8 cellular contexts compared by ENCODE assay signal in genomic region chr7:43646603-43647313, GRCh38.
DNase-seq lines count a peak whose midpoint lies in the region; ATAC-seq and TF ChIP-seq lines count a peak whose summit lies in the region.

No MANE protein-coding gene starts in this region.

- no peak overlapping the region for H3K23ac ChIP-seq in neuronal stem cell (ENCODE audit: low read depth, low read length, poor library complexity)

- no TSS peak for BruUV-seq in OCI-LY7 (replicated peaks; lab: Mats Ljungman, UMichigan)

- H3K9me3 ChIP-seq in DOHH2 (ENCODE audit: control insufficient read depth, insufficient read depth, low read length): no peaks in the 10 kb centered on the region
- H3K9me3 ChIP-seq in OCI-LY7 (ENCODE audit: low read length): no peaks in the 10 kb centered on the region
- peaks cover 0 to 6% of the 10 kb centered on the region in 2 donors for H3K9me3 ChIP-seq in neuronal stem cell (replicated peaks in 1 of 2; ENCODE audit: control insufficient read depth in 2 of 2, insufficient read depth in 1 of 2, low read depth in 1 of 2, low read length in 2 of 2)

- H3K79me2 ChIP-seq in DOHH2 (ENCODE audit: control insufficient read depth, low read length) (peaks cover 41% of the 10 kb centered on the region), OCI-LY7 (ENCODE audit: insufficient read depth, low read depth, low read length) (peaks cover 16% of the 10 kb centered on the region; the same call in 1 of the 2 replicates)

- H3K4me2 ChIP-seq in DOHH2 (ENCODE audit: low read length) (peak overlapping the region; percentile 91), OCI-LY7 (ENCODE audit: low read length) (peak overlapping the region; percentile 97), neuronal stem cell (ENCODE audit: insufficient read depth, low read length, poor library complexity, severe bottlenecking) (no peak overlapping the region)

- H2BK120ac ChIP-seq in neuronal stem cell (ENCODE audit: low read depth, low read length): no peak overlapping the region

- TF ChIP-seq CTCF in DOHH2 (IDR thresholded peaks at IDR 0.05; ENCODE audit: low read depth, low read length, poor library complexity, severe bottlenecking) (no peak), OCI-LY7 (conservative IDR thresholded peaks at IDR 0.05; ENCODE audit: low read length) (no peak)

- H3K4me3 ChIP-seq in DOHH2 (ENCODE audit: low read length) (peak overlapping the region; percentile 57), OCI-LY7 (ENCODE audit: low read depth, low read length, poor library complexity, severe bottlenecking) (peak overlapping the region; percentile 64), neuronal stem cell (ENCODE audit: low read length in 2 of 2) (peak overlapping the region in 1 of 2 donors; percentile 2)

- WGBS in neuronal stem cell (ENCODE audit: extremely low coverage in 2 of 2, insufficient read length in 2 of 2, insufficient replicate concordance in 1 of 2), 2 donors: no CpG with 5 or more reads among the region's 8 CpGs

- H2BK12ac ChIP-seq in neuronal stem cell (ENCODE audit: low read length): no peak overlapping the region

- no peak overlapping the region for H2AK5ac ChIP-seq in neuronal stem cell (ENCODE audit: low read depth, low read length)

- H4K91ac ChIP-seq in neuronal stem cell (ENCODE audit: low read depth, low read length, poor library complexity): no peak overlapping the region

- CTCF ChIA-PET in OCI-LY7 (lab: Charles Lee; ENCODE audit: unreplicated experiment): interaction anchor here (1.1 kb wide), 1 partner anchor 64 kb away, joined by 5 read pairs; the partner anchor contains the start of gene STK17A

- peaks cover 87% of the 10 kb centered on the region for H3K4me1 ChIP-seq in DOHH2 (ENCODE audit: control insufficient read depth, low read length)
- H3K4me1 ChIP-seq in OCI-LY7 (ENCODE audit: insufficient read depth, low read length, poor library complexity, severe bottlenecking): peaks cover 74% of the 10 kb centered on the region
- H3K4me1 ChIP-seq in neuronal stem cell (ENCODE audit: control insufficient read depth in 2 of 2, insufficient read depth in 1 of 2, low read depth in 1 of 2, low read length in 2 of 2): peaks cover 32 to 35% of the 10 kb centered on the region in 2 donors

- H2BK15ac ChIP-seq in neuronal stem cell (ENCODE audit: low read length): no peak overlapping the region

- peaks cover 47% of the 10 kb centered on the region for H3F3A ChIP-seq in DOHH2 (ENCODE audit: control insufficient read depth, insufficient read depth)

- no peak overlapping the region for H3K4ac ChIP-seq in neuronal stem cell (ENCODE audit: low read length)

- no peak for ATAC-seq in HG02623 (IDR thresholded peaks at IDR 0.05; ENCODE audit: unreplicated experiment)
- no peak for ATAC-seq in GM21717 (IDR thresholded peaks at IDR 0.05; ENCODE audit: unreplicated experiment)
- no peak for ATAC-seq in GM21723 (IDR thresholded peaks at IDR 0.05; ENCODE audit: unreplicated experiment)

- no peaks in the 10 kb centered on the region for H3K79me1 ChIP-seq in neuronal stem cell (ENCODE audit: low read depth, low read length)

- intact Hi-C loops in OCI-LY7 (cut with micrococcal nuclease; ENCODE audit: unreplicated experiment): no loop called here

- DNase-seq in OCI-LY7 (ENCODE audit: low spot score) (peak; percentile 13), epithelial cell of prostate (ENCODE audit: low read depth, low spot score) (no peak), neuronal stem cell (ENCODE audit: low spot score) (no peak), CD1c-positive myeloid dendritic cell (ENCODE audit: extremely low spot score) (no peak)

- no peak overlapping the region for H3K9ac ChIP-seq in neuronal stem cell (ENCODE audit: low read depth, low read length, poor library complexity)

- H3K27ac ChIP-seq in DOHH2 (ENCODE audit: low read depth, low read length) (peak overlapping the region; percentile 98), OCI-LY7 (ENCODE audit: low read depth, low read length, poor library complexity, severe bottlenecking) (peak overlapping the region; percentile 97), epithelial cell of prostate (peak overlapping the region; percentile 99), neuronal stem cell (replicated peaks; ENCODE audit: low read length) (peak overlapping the region; percentile 75)

- no peaks in the 10 kb centered on the region for H4K20me1 ChIP-seq in DOHH2 (ENCODE audit: control insufficient read depth, insufficient read depth, low read depth, low read length)
- peaks cover 6% of the 10 kb centered on the region; the same call in 1 of the 2 replicates for H4K20me1 ChIP-seq in OCI-LY7 (ENCODE audit: insufficient read depth, low read length)

- H2AFZ ChIP-seq in OCI-LY7 (ENCODE audit: low read length): no peak overlapping the region
- peak overlapping the region; percentile 80 for H2AFZ ChIP-seq in neuronal stem cell (ENCODE audit: low read length)

- no peaks in the 10 kb centered on the region for H3K9me2 ChIP-seq in DOHH2 (replicated peaks; ENCODE audit: control insufficient read depth, low read length)
- H3K9me2 ChIP-seq in OCI-LY7 (ENCODE audit: insufficient read depth, low read length): no peaks in the 10 kb centered on the region

- no peak overlapping the region for H2BK5ac ChIP-seq in neuronal stem cell (ENCODE audit: low read length)

- POLR2A ChIA-PET in OCI-LY7 (lab: Charles Lee): interaction anchor here (0.6 to 4.2 kb wide), 10 partner anchors 13 to 1355 kb away, joined by 3 to 19 read pairs (median 4); no protein-coding TSS in a partner anchor

- H3K14ac ChIP-seq in neuronal stem cell (ENCODE audit: low read length): no peak overlapping the region

- no peak overlapping the region for H4K8ac ChIP-seq in neuronal stem cell (ENCODE audit: low read depth, low read length)

- peaks cover 69% of the 10 kb centered on the region for H3K36me3 ChIP-seq in DOHH2 (ENCODE audit: control insufficient read depth, low read length)
- H3K36me3 ChIP-seq in OCI-LY7 (ENCODE audit: insufficient read depth, low read length): peaks cover 50% of the 10 kb centered on the region
- peaks cover 11 to 69% of the 10 kb centered on the region in 2 donors for H3K36me3 ChIP-seq in neuronal stem cell (replicated peaks in 1 of 2; ENCODE audit: control insufficient read depth in 2 of 2, insufficient read depth in 2 of 2, low read length in 2 of 2)

- peak overlapping the region; percentile 56 for H3K18ac ChIP-seq in neuronal stem cell (ENCODE audit: low read length)

- H3K27me3 ChIP-seq in DOHH2 (ENCODE audit: control insufficient read depth, low read length) (no peaks in the 10 kb centered on the region), neuronal stem cell (ENCODE audit: control insufficient read depth in 3 of 3, insufficient read depth in 3 of 3, low read depth in 1 of 3, low read length in 3 of 3) (no peaks in the 10 kb centered on the region)
